Comparison of ENCODE assay signal across 9 cellular contexts in the genomic region with DNA sequence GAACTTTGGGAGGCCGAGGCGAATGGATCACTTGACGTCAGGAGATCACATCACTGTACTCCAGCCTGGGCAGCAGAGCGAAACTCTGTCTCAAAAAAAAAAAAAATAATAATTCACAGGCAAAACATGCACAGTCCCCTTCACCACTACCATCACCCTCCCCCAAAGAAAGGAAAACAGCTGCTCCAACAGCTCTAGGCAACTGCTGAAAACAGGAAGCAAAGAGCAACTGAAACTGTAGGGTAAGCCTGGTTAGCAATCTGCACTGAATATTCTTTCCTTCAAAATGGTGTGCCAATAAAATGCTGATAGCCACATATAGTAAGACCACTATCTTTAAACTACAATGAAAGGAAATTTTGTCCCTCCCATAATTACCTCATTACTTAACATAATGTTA. TPM values are rescaled to one million over a fixed set of nuclear protein-coding genes. Genes with fewer than 3 reads are reported as not detected.
DNase-seq lines count a peak whose midpoint lies in the region; ATAC-seq and TF ChIP-seq lines count a peak whose summit lies in the region.
"Had no signal": no experiment of that assay in that cellular context is flagged by ENCODE, and none has a peak within 500 bp of the region (broad histone marks: within the 10 kb centered on the region; RNA-seq: fewer than 3 reads in every experiment).

No MANE protein-coding gene starts in this region.

- H3K27me3 ChIP-seq in Peyer's patch (no peaks in the 10 kb centered on the region), lower lobe of right lung (ENCODE audit: low read depth) (no peaks in the 10 kb centered on the region)

- TF ChIP-seq CTCF in Peyer's patch (IDR thresholded peaks at IDR 0.05) (no peak), lower lobe of right lung (IDR thresholded peaks at IDR 0.05) (no peak)

- H3K27ac ChIP-seq in Peyer's patch (peak overlapping the region in 3 of 4 donors; percentile 11 to 53 (median 25)), lower lobe of right lung (no peak overlapping the region)

- peaks cover 0 to 22% (median 0%) of the 10 kb centered on the region in 4 donors for H3K4me1 ChIP-seq in Peyer's patch
- peaks cover 51% of the 10 kb centered on the region for H3K4me1 ChIP-seq in lower lobe of right lung

- H3K9me3 ChIP-seq in Peyer's patch, result no peaks in the 10 kb centered on the region
- H3K9me3 ChIP-seq in lower lobe of right lung, result no peaks in the 10 kb centered on the region

- ATAC-seq in GM18505 (IDR thresholded peaks at IDR 0.05; ENCODE audit: unreplicated experiment) (peak; percentile 71), HG02938 (IDR thresholded peaks at IDR 0.05; ENCODE audit: unreplicated experiment) (peak; percentile 75), lower lobe of right lung (peak; percentile 21 to 52)

- H3K4me3 ChIP-seq in Peyer's patch (no peak overlapping the region), lower lobe of right lung (no peak overlapping the region)
- H3K4me3 ChIP-seq: skin epidermis had no signal

- intact Hi-C loops in lower lobe of right lung (cut with DNase I), result no loop called here

- TF ChIP-seq POLR2A in GM18505 (IDR thresholded peaks at IDR 0.05; ENCODE audit: borderline replicate concordance, extremely low read depth, insufficient read depth, insufficient read length) (no peak), Peyer's patch (IDR thresholded peaks at IDR 0.05) (no peak)

- DNase-seq in Peyer's patch, result peak in 1 of 3 donors; percentile 35
- no peak for DNase-seq in lower lobe of right lung
- DNase-seq in NCI-H524 (lab: John Stamatoyannopoulos, UW), result no peak
- DNase-seq in GOT3 (lab: John Stamatoyannopoulos, UW), result no peak
- DNase-seq in GM03348 (ENCODE audit: low spot score), result no peak
- no peak for DNase-seq in midbrain (lab: John Stamatoyannopoulos, UW)

- H3K36me3 ChIP-seq in Peyer's patch (peaks cover 0 to 27% (median 0%) of the 10 kb centered on the region in 3 donors), lower lobe of right lung (peaks cover 59% of the 10 kb centered on the region)

RNA-seq across cellular contexts. Expression of gene NT5C2, which starts 11.8 kb away (rescaled TPM):
- total RNA-seq in Peyer's patch (10 to 100 TPM; 39.6 to 86.5 (median 50.7) TPM), lower lobe of right lung (105 TPM)
